Comparison of ENCODE assay signal across 9 cellular contexts in genomic region chr4:140071806-140072205, GRCh38.
A peak's percentile ranks its signal among the peaks of the same experiment; 100 is the strongest.
DNase-seq lines count a peak whose midpoint lies in the region; ATAC-seq and TF ChIP-seq lines count a peak whose summit lies in the region.
"Had no signal": no experiment of that assay in that cellular context is flagged by ENCODE, and none has a peak within 500 bp of the region (broad histone marks: within the 10 kb centered on the region; RNA-seq: fewer than 3 reads in every experiment).

No MANE protein-coding gene starts in this region.

- 48 to 85% methylated on average over 3 of the region's 3 CpGs for WGBS in sigmoid colon, 2 donors

- H3K4me3 ChIP-seq in DOHH2 (ENCODE audit: low read length), result no peak overlapping the region
- H3K4me3 ChIP-seq in sigmoid colon, result no peak overlapping the region
- H3K4me3 ChIP-seq: K562 had no signal

- H3K79me2 ChIP-seq in DOHH2 (ENCODE audit: control insufficient read depth, low read length), result peaks cover 3% of the 10 kb centered on the region; the same call in 1 of the 2 replicates

- no peaks in the 10 kb centered on the region for H3K27me3 ChIP-seq in DOHH2 (ENCODE audit: control insufficient read depth, low read length)
- no peaks in the 10 kb centered on the region for H3K27me3 ChIP-seq in sigmoid colon

- H3K4me2 ChIP-seq in DOHH2 (ENCODE audit: low read length), result peak overlapping the region; percentile 13; the same call in 1 of the 2 replicates

- H3K9me3 ChIP-seq in DOHH2 (ENCODE audit: control insufficient read depth, insufficient read depth, low read length) (no peaks in the 10 kb centered on the region), sigmoid colon (no peaks in the 10 kb centered on the region)

- H3K4me1 ChIP-seq in DOHH2 (ENCODE audit: control insufficient read depth, low read length), result peaks cover 21% of the 10 kb centered on the region
- peaks cover 0 to 16% (median 12%) of the 10 kb centered on the region in 4 donors for H3K4me1 ChIP-seq in sigmoid colon

- ATAC-seq in GM21737 (IDR thresholded peaks at IDR 0.05; ENCODE audit: unreplicated experiment), result peak; percentile 83
- ATAC-seq: K562 had no signal

- no peaks in the 10 kb centered on the region for H3K9me2 ChIP-seq in DOHH2 (replicated peaks; ENCODE audit: control insufficient read depth, low read length)

- DNase-seq in NCI-H524 (lab: John Stamatoyannopoulos, UW) (peak; percentile 74 to 79), myocyte (ENCODE audit: low read depth) (peak; percentile 84), sigmoid colon (no peak), NCI-H1930 (lab: John Stamatoyannopoulos, UW) (no peak), cortex of kidney (lab: John Stamatoyannopoulos, UW) (no peak)
- DNase-seq in activated effector memory CD4-positive, alpha-beta T cell treated with Interleukin-2 at 50 U/mL for 16 hours, result peak; percentile 26

- intact Hi-C loops in sigmoid colon (cut with DNase I), result no loop called here

- H3K36me3 ChIP-seq in DOHH2 (ENCODE audit: control insufficient read depth, low read length) (no peaks in the 10 kb centered on the region), sigmoid colon (no peaks in the 10 kb centered on the region)

- no peaks in the 10 kb centered on the region for H4K20me1 ChIP-seq in DOHH2 (ENCODE audit: control insufficient read depth, insufficient read depth, low read depth, low read length)

- no peak for TF ChIP-seq EP300 in sigmoid colon (IDR thresholded peaks at IDR 0.05)

- no peak for TF ChIP-seq CTCF in DOHH2 (IDR thresholded peaks at IDR 0.05; ENCODE audit: low read depth, low read length, poor library complexity, severe bottlenecking)
- no peak for TF ChIP-seq CTCF in sigmoid colon (IDR thresholded peaks at IDR 0.05)

- H3K27ac ChIP-seq in DOHH2 (ENCODE audit: low read depth, low read length) (no peak overlapping the region), sigmoid colon (no peak overlapping the region)

- no peak for TF ChIP-seq POLR2A in sigmoid colon (IDR thresholded peaks at IDR 0.05)

- H3F3A ChIP-seq in DOHH2 (ENCODE audit: control insufficient read depth, insufficient read depth), result no peaks in the 10 kb centered on the region

Comparison
In these comparisons a context has a peak if more than half of its experiments do, and no peak if none do; other contexts are left out.
1. DNase-seq: peak in NCI-H524 (2 of 2), activated effector memory CD4-positive, alpha-beta T cell treated with Interleukin-2 at 50 U/mL for 16 hours (single experiment) and myocyte (single experiment); none in sigmoid colon (single experiment), NCI-H1930 (0 of 2) and cortex of kidney (single experiment).